ENCODE assay signal across 28 cellular contexts in genomic region chr11:127531167-127531566, GRCh38.
"Had no signal": no experiment of that assay in that cellular context is flagged by ENCODE, and none has a peak within 500 bp of the region (broad histone marks: within the 10 kb centered on the region; RNA-seq: fewer than 3 reads in every experiment).

No MANE protein-coding gene starts in this region.

- H3K9me3 ChIP-seq: lower lobe of right lung, pancreas, prostate gland, stomach, testis, thyroid gland, transverse colon, upper lobe of left lung, vagina had no signal

- DNase-seq: islet precursor cell; lower lobe of right lung; mammary epithelial cell; mesenchymal stem cell; naive B cell; natural killer cell; nephron progenitor cell; pancreas; posterior cingulate gyrus; retina; right cardiac atrium; stimulated activated CD4-positive, alpha-beta T cell treated with anti-CD3 and anti-CD28 coated beads, Interleukin-12 subunit alpha, Interleukin-12 subunit beta, amount 100 ng/mL, for 4 hours; stimulated activated CD4-positive, alpha-beta T cell treated with anti-CD3 and anti-CD28 coated beads, Interleukin-15, amount 100 ng/mL, for 24 hours; stimulated activated CD4-positive, alpha-beta T cell treated with anti-CD3 and anti-CD28 coated beads, Interleukin-2, amount 100 ng/mL, for 24 hours; stimulated activated CD4-positive, alpha-beta T cell treated with anti-CD3 and anti-CD28 coated beads, Interleukin-4, amount 100 ng/mL, for 1 hour; stimulated activated naive B cell treated with anti-CD40 and anti-IgM and Interleukin-4, amounts not matched to agents 10 μg/mL and 1 μg/mL and 100 μg/mL, for 72 hours; stimulated activated naive CD8-positive, alpha-beta T cell treated with anti-CD3 and anti-CD28 coated beads, Interleukin-15, Interleukin-2, amounts not matched to agents 100 U/mL and 50 U/mL, for 24 hours; stomach; testis; thyroid gland; transverse colon; upper lobe of left lung had no signal

- H3K4me1 ChIP-seq: lower lobe of right lung, pancreas, prostate gland, stomach, testis, thyroid gland, transverse colon, upper lobe of left lung, vagina had no signal

- H3K4me2 ChIP-seq: hepatocyte had no signal

- H3K4me3 ChIP-seq: hepatocyte, lower lobe of right lung, pancreas, prostate gland, skin epidermis, stomach, testis, thyroid gland, transverse colon, upper lobe of left lung, vagina had no signal

- H3K79me2 ChIP-seq: hepatocyte had no signal

- H3K27ac ChIP-seq: hepatocyte, lower lobe of right lung, pancreas, prostate gland, skin epidermis, stomach, testis, thyroid gland, transverse colon, upper lobe of left lung, vagina had no signal

- ATAC-seq: left lobe of liver; lower lobe of right lung; natural killer cell; pancreas; right cardiac atrium; sciatic nerve; stimulated activated naive B cell treated with anti-CD40 and anti-IgM and Interleukin-4, amounts not matched to agents 10 μg/mL and 1 μg/mL and 100 μg/mL, for 72 hours; stimulated activated naive CD8-positive, alpha-beta T cell treated with anti-CD3 and anti-CD28 coated beads, Interleukin-15, Interleukin-2, amounts not matched to agents 100 U/mL and 50 U/mL, for 24 hours had no signal

- H3K27me3 ChIP-seq: hepatocyte, pancreas, stomach, testis, thyroid gland, transverse colon, upper lobe of left lung, vagina had no signal

- H3K36me3 ChIP-seq: lower lobe of right lung, pancreas, prostate gland, stomach, thyroid gland, transverse colon, upper lobe of left lung, vagina had no signal
